2 cellular contexts compared by ENCODE assay signal in the genomic region with DNA sequence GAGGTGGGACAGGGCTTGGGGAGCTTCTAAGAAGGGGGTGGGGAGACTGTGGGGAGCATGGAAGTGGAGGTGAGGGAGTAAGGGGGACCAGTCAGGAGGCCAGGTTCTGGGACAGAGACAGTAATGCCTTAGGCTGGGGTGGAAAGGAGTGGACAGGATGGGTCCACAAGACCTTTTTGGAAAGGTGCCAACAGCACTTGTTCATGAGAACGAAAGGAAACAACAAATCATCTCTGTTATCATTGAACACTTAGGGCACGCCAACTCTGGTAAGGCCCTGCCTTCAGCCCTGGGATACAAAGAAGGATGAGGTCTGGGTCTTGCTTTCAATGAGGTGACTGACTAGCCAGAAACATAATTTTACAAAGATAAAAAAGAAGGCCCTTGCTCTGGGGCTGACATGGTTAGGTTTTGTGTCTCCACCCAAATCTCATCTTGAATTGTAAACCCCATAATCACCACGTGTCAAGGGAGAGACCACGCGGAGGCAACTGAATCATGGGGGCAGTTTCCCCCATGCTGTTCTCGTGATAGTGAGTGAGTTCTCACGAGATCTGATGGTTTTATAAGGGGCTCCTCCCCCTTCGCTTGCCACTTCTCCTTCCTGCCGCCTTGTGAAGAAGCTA.
A peak's percentile ranks its signal among the peaks of the same experiment; 100 is the strongest.
TF ChIP-seq lines count a peak whose summit lies in the region.

No MANE protein-coding gene starts in this region.

TF ChIP-seq in SK-N-SH, 30 proteins besides CTCF, POLR2A, EP300 and RAD21 (continued from another document):
- 0 out of 2 replicates have a peak, but pooled peaks have one; percentile 30 for TF ChIP-seq NFIC (IDR thresholded peaks at IDR 0.05; ENCODE audit: borderline replicate concordance)
- TF ChIP-seq USF1 (IDR thresholded peaks at IDR 0.05; ENCODE audit: borderline replicate concordance, low read depth): no peak
- TF ChIP-seq, protein P1, sequence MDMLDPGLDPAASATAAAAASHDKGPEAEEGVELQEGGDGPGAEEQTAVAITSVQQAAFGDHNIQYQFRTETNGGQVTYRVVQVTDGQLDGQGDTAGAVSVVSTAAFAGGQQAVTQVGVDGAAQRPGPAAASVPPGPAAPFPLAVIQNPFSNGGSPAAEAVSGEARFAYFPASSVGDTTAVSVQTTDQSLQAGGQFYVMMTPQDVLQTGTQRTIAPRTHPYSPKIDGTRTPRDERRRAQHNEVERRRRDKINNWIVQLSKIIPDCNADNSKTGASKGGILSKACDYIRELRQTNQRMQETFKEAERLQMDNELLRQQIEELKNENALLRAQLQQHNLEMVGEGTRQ (IDR thresholded peaks at IDR 0.05; ENCODE audit: borderline replicate concordance, low read depth, low read length): no peak
- no peak for TF ChIP-seq MXI1 (IDR thresholded peaks at IDR 0.05; ENCODE audit: low read depth, low read length)
- TF ChIP-seq CHD2 (IDR thresholded peaks at IDR 0.05; ENCODE audit: low read length, partially characterized antibody): no peak

TF ChIP-seq in SK-N-SH treated with all-trans-retinoic acid at 6 μM for 48 hours, 23 proteins besides CTCF, POLR2A, EP300 and RAD21 (continued from another document):
- TF ChIP-seq POU6F1 (CRISPR knock-in tag; IDR thresholded peaks at IDR 0.05; ENCODE audit: borderline replicate concordance, low read depth): no peak
- TF ChIP-seq ZNF70 (CRISPR knock-in tag; IDR thresholded peaks at IDR 0.05): no peak
